25 cellular contexts compared by ENCODE assay signal in the genomic region with DNA sequence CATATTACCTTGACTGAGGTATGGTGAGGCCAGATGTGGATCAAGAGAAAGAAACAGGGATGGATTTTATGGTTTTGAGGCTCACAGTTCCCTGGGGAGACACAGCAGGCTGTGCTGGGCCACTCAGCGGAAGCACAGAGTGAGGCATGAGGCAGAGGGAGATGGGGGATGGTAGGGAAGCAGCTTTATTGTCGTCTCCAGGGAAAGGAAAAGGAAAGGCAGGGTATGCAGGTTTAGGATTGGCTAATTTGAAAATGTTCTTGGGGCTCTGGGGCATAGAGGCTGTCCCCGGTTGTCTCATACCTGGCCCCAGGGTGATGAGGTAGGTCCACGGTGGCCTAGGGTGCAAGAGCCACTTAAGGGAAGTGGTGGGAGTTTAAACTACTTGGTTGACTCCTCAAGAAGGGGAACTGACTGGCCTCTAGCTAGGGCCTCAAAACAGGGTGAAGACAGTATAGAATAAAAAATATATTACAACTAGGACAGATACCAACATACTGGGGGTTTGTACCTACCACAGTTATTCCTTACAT.
"Had no signal": no experiment of that assay in that cellular context is flagged by ENCODE, and none has a peak within 500 bp of the region (broad histone marks: within the 10 kb centered on the region; RNA-seq: fewer than 3 reads in every experiment).

No MANE protein-coding gene starts in this region.

- H3K27me3 ChIP-seq: brain microvascular endothelial cell, gastrocnemius medialis, vagina had no signal

- H3K36me3 ChIP-seq: brain microvascular endothelial cell, gastrocnemius medialis, vagina had no signal

- H3K27ac ChIP-seq: brain microvascular endothelial cell, gastrocnemius medialis, parathyroid adenoma, vagina had no signal

- H3K9me3 ChIP-seq: gastrocnemius medialis, vagina had no signal

- H3K9me3 Mint-ChIP-seq: activated CD4-positive, alpha-beta T cell treated with anti-CD3 and anti-CD28 coated beads, Interleukin-2, amount 10 ng/mL, durations not matched to agents 7 days and 5 days; activated T-cell treated with anti-CD3 and anti-CD28 coated beads, Interleukin-2, amount 50 U/mL, for 4 hours; stimulated activated memory B cell treated with anti-CD40 and anti-IgM and Interleukin-4, amounts not matched to agents 10 μg/mL and 1 μg/mL and 100 μg/mL, for 72 hours had no signal

- H3K27ac Mint-ChIP-seq: activated CD4-positive, alpha-beta T cell treated with anti-CD3 and anti-CD28 coated beads, Interleukin-2, amount 10 ng/mL, durations not matched to agents 7 days and 5 days; nephron; stimulated activated memory B cell treated with anti-CD40 and anti-IgM and Interleukin-4, amounts not matched to agents 10 μg/mL and 1 μg/mL and 100 μg/mL, for 72 hours; T-helper 17 cell; type B pancreatic cell had no signal

- H3K4me1 ChIP-seq: gastrocnemius medialis, parathyroid adenoma, vagina had no signal

- H3K4me3 ChIP-seq: gastrocnemius medialis, vagina had no signal

- H3K4me1 Mint-ChIP-seq: activated CD4-positive, alpha-beta T cell treated with anti-CD3 and anti-CD28 coated beads, Interleukin-2, amount 10 ng/mL, durations not matched to agents 7 days and 5 days; T-helper 17 cell had no signal

- ATAC-seq: activated T-cell treated with anti-CD3 and anti-CD28 coated beads, Interleukin-2, amount 50 U/mL, for 4 hours; esophagus mucosa; right cardiac atrium; stimulated activated memory B cell treated with anti-CD40 and anti-IgM and Interleukin-4, amounts not matched to agents 10 μg/mL and 1 μg/mL and 100 μg/mL, for 72 hours; T-helper 17 cell had no signal

- H3K4me3 Mint-ChIP-seq: activated CD4-positive, alpha-beta T cell treated with anti-CD3 and anti-CD28 coated beads, Interleukin-2, amount 10 ng/mL, durations not matched to agents 7 days and 5 days; activated T-cell treated with anti-CD3 and anti-CD28 coated beads, Interleukin-2, amount 50 U/mL, for 4 hours; nephron; stimulated activated memory B cell treated with anti-CD40 and anti-IgM and Interleukin-4, amounts not matched to agents 10 μg/mL and 1 μg/mL and 100 μg/mL, for 72 hours; T-helper 17 cell; type B pancreatic cell had no signal

- H3K36me3 Mint-ChIP-seq: stimulated activated memory B cell treated with anti-CD40 and anti-IgM and Interleukin-4, amounts not matched to agents 10 μg/mL and 1 μg/mL and 100 μg/mL, for 72 hours; type B pancreatic cell had no signal

- H3K27me3 Mint-ChIP-seq: type B pancreatic cell had no signal

- DNase-seq: activated CD4-positive, alpha-beta T cell treated with anti-CD3 and anti-CD28 coated beads, Interleukin-2, amount 10 ng/mL, durations not matched to agents 7 days and 5 days; activated CD8-positive, alpha-beta memory T cell treated with anti-CD3 and anti-CD28 coated beads for 24 hours; activated CD8-positive, alpha-beta memory T cell treated with anti-CD3 and anti-CD28 coated beads, Interleukin-2, amount 50 U/mL, for 48 hours; activated gamma-delta T cell; activated naive CD4-positive, alpha-beta T cell treated with anti-CD3 and anti-CD28 coated beads, Interleukin-2, amount 50 U/mL, for 16 hours; activated T-cell treated with anti-CD3 and anti-CD28 coated beads, Interleukin-2, amount 50 U/mL, for 4 hours; aorta; brain microvascular endothelial cell; caudate nucleus; dermis blood vessel endothelial cell; effector memory CD4-positive, alpha-beta T cell; gastrocnemius medialis; hippocampal formation; left ventricle myocardium superior; nucleus accumbens; right cardiac atrium; stimulated activated CD4-positive, alpha-beta T cell treated with anti-CD3 and anti-CD28 coated beads, Interleukin-2, amount 100 ng/mL, for 24 hours; SW 1271; T-helper 17 cell had no signal
